In genomic region chr15:69129026-69129385, GRCh38 we compare ENCODE assay signal across 18 cellular contexts. TPM values are rescaled to one million over a fixed set of nuclear protein-coding genes. Genes with fewer than 3 reads are reported as not detected.
DNase-seq lines count a peak whose midpoint lies in the region; ATAC-seq, FAIRE-seq and TF ChIP-seq lines count a peak whose summit lies in the region.
"Had no signal": no experiment of that assay in that cellular context is flagged by ENCODE, and none has a peak within 500 bp of the region (broad histone marks: within the 10 kb centered on the region; RNA-seq: fewer than 3 reads in every experiment).

No MANE protein-coding gene starts in this region.

- H3K9ac ChIP-seq in GM23248 (peak overlapping the region; percentile 20; the same call in 1 of the 2 replicates), keratinocyte (ENCODE audit: control insufficient read depth, extremely low read depth, insufficient read depth, low read length) (no peak overlapping the region)

- no peak overlapping the region for H3K4me3 ChIP-seq in GM23248
- H3K4me3 ChIP-seq in keratinocyte (ENCODE audit: control insufficient read depth in 2 of 3, extremely low read depth in 1 of 3, insufficient read depth in 2 of 3, low read depth in 1 of 3, low read length in 3 of 3), result no peak overlapping the region
- H3K4me3 ChIP-seq: thoracic aorta had no signal

- H3K9me3 ChIP-seq in GM23248 (ENCODE audit: low read depth), result no peaks in the 10 kb centered on the region
- no peaks in the 10 kb centered on the region for H3K9me3 ChIP-seq in keratinocyte (ENCODE audit: control insufficient read depth, low read depth, low read length)
- H3K9me3 ChIP-seq: thoracic aorta had no signal

- H3K27me3 Mint-ChIP-seq in MCF 10A (ENCODE audit: insufficient read depth, unreplicated experiment), result no peaks in the 10 kb centered on the region
- no peaks in the 10 kb centered on the region for H3K27me3 Mint-ChIP-seq in activated CD4-positive, alpha-beta memory T cell treated with anti-CD3 and anti-CD28 coated beads for 36 hours
- H3K27me3 Mint-ChIP-seq: effector memory CD8-positive, alpha-beta T cell had no signal

- BruUV-seq in MCF 10A (replicated peaks; lab: Mats Ljungman, UMichigan), result no TSS peak

- H3K4me2 ChIP-seq in GM23248 (ENCODE audit: unreplicated experiment), result peak overlapping the region; percentile 37
- no peak overlapping the region for H3K4me2 ChIP-seq in keratinocyte (ENCODE audit: control insufficient read depth, extremely low read depth, insufficient read depth, low read depth, low read length)

- H3K36me3 ChIP-seq in GM23248 (ENCODE audit: low read depth) (no peaks in the 10 kb centered on the region), keratinocyte (ENCODE audit: control insufficient read depth in 2 of 2, extremely low read depth in 1 of 2, insufficient read depth in 2 of 2, low read length in 2 of 2) (no peaks in the 10 kb centered on the region)
- H3K36me3 ChIP-seq: thoracic aorta had no signal

- peaks cover 21% of the 10 kb centered on the region for H3K4me1 Mint-ChIP-seq in MCF 10A (ENCODE audit: insufficient read depth, unreplicated experiment)
- H3K4me1 Mint-ChIP-seq in activated CD4-positive, alpha-beta memory T cell treated with anti-CD3 and anti-CD28 coated beads for 36 hours (ENCODE audit: low read depth), result no peaks in the 10 kb centered on the region

- H4K20me1 ChIP-seq in GM23248 (ENCODE audit: insufficient read depth) (no peaks in the 10 kb centered on the region), keratinocyte (ENCODE audit: control insufficient read depth, extremely low read depth, insufficient read depth, low read length) (no peaks in the 10 kb centered on the region)

- peak overlapping the region; percentile 89 for H3K27ac Mint-ChIP-seq in MCF 10A (ENCODE audit: low read depth, unreplicated experiment)
- no peak overlapping the region for H3K27ac Mint-ChIP-seq in activated CD4-positive, alpha-beta memory T cell treated with anti-CD3 and anti-CD28 coated beads for 36 hours
- H3K27ac Mint-ChIP-seq: activated naive CD4-positive, alpha-beta T cell treated with anti-CD3 and anti-CD28 coated beads, Interleukin-2, amount 10 ng/mL, durations not matched to agents 7 days and 5 days had no signal

- H3K79me2 ChIP-seq in GM23248 (ENCODE audit: insufficient read depth) (no peaks in the 10 kb centered on the region), keratinocyte (ENCODE audit: control insufficient read depth, insufficient read depth, low read length) (no peaks in the 10 kb centered on the region)

- H2AFZ ChIP-seq in GM23248 (peak overlapping the region; percentile 62), keratinocyte (ENCODE audit: control insufficient read depth, low read length) (peak overlapping the region; percentile 52)

- no peaks in the 10 kb centered on the region for H3K9me3 Mint-ChIP-seq in MCF 10A (ENCODE audit: unreplicated experiment)
- no peaks in the 10 kb centered on the region for H3K9me3 Mint-ChIP-seq in activated CD4-positive, alpha-beta memory T cell treated with anti-CD3 and anti-CD28 coated beads for 36 hours
- H3K9me3 Mint-ChIP-seq: activated naive CD4-positive, alpha-beta T cell treated with anti-CD3 and anti-CD28 coated beads, Interleukin-2, amount 10 ng/mL, durations not matched to agents 7 days and 5 days; effector memory CD8-positive, alpha-beta T cell had no signal

- POLR2A ChIA-PET in MCF 10A (lab: Yijun Ruan, JAX), result interaction anchor here (0.8 to 2.6 kb wide), 6 partner anchors 11 to 43 kb away, joined by 3 to 9 read pairs (median 6); partner anchors contain the start of gene GLCE
- POLR2A ChIA-PET in activated CD4-positive, alpha-beta memory T cell treated with anti-CD3 and anti-CD28 coated beads for 36 hours (lab: Charles Lee), result no interaction called here

- intact Hi-C loops in MCF 10A (cut with micrococcal nuclease), result no loop called here
- intact Hi-C loops in activated CD4-positive, alpha-beta memory T cell treated with anti-CD3 and anti-CD28 coated beads for 36 hours (cut with micrococcal nuclease), result no loop called here

- no peak for FAIRE-seq in keratinocyte (lab: Jason Lieb, UNC)
- FAIRE-seq: frontal cortex, GM19239 had no signal

- H3K36me3 Mint-ChIP-seq in MCF 10A (ENCODE audit: insufficient read depth, unreplicated experiment), result peaks cover 7% of the 10 kb centered on the region
- H3K36me3 Mint-ChIP-seq in activated CD4-positive, alpha-beta memory T cell treated with anti-CD3 and anti-CD28 coated beads for 36 hours, result no peaks in the 10 kb centered on the region
- H3K36me3 Mint-ChIP-seq: activated naive CD4-positive, alpha-beta T cell treated with anti-CD3 and anti-CD28 coated beads, Interleukin-2, amount 10 ng/mL, durations not matched to agents 7 days and 5 days had no signal

- H3F3A ChIP-seq in GM23248 (ENCODE audit: insufficient read depth), result 0 out of 2 replicates have a peak, but pooled peaks cover 3% of the 10 kb centered on the region

- CTCF ChIA-PET in MCF 10A (lab: Yijun Ruan, JAX), result interaction anchor here (0.6 kb wide), 1 partner anchor 67 kb away, joined by 3 read pairs; no protein-coding TSS in a partner anchor
- CTCF ChIA-PET in activated CD4-positive, alpha-beta memory T cell treated with anti-CD3 and anti-CD28 coated beads for 36 hours (lab: Charles Lee), result no interaction called here

- H3K27ac ChIP-seq in GM23248 (0 out of 2 replicates have a peak overlapping the region, but pooled peaks have one; percentile 6), keratinocyte (ENCODE audit: control insufficient read depth, insufficient read depth, low read length) (no peak overlapping the region)
- H3K27ac ChIP-seq: thoracic aorta had no signal

- H3K27me3 ChIP-seq in GM23248 (replicated peaks; ENCODE audit: insufficient read depth) (no peaks in the 10 kb centered on the region; the same call in 1 of the 2 replicates), keratinocyte (ENCODE audit: control insufficient read depth, extremely low read depth, insufficient read depth, low read length) (no peaks in the 10 kb centered on the region)

- no peaks in the 10 kb centered on the region for H3K9me1 ChIP-seq in keratinocyte (ENCODE audit: control insufficient read depth, extremely low read depth, insufficient read depth, low read length)

- no peak for ATAC-seq in GM19351 (IDR thresholded peaks at IDR 0.05; ENCODE audit: unreplicated experiment)
- ATAC-seq: effector memory CD8-positive, alpha-beta T cell had no signal

- H3K4me3 Mint-ChIP-seq in MCF 10A (ENCODE audit: unreplicated experiment), result peak overlapping the region; percentile 25
- H3K4me3 Mint-ChIP-seq in activated CD4-positive, alpha-beta memory T cell treated with anti-CD3 and anti-CD28 coated beads for 36 hours, result no peak overlapping the region
- H3K4me3 Mint-ChIP-seq: activated naive CD4-positive, alpha-beta T cell treated with anti-CD3 and anti-CD28 coated beads, Interleukin-2, amount 10 ng/mL, durations not matched to agents 7 days and 5 days; effector memory CD8-positive, alpha-beta T cell had no signal

- no peak for TF ChIP-seq CTCF in MCF 10A (IDR thresholded peaks at IDR 0.05; ENCODE audit: unreplicated experiment)
- TF ChIP-seq CTCF in keratinocyte (optimal IDR thresholded peaks at IDR 0.05 in 1 of 3, IDR thresholded peaks at IDR 0.05 in 1 of 3, conservative IDR thresholded peaks at IDR 0.05 in 1 of 3; ENCODE audit: extremely low read depth in 1 of 3, insufficient read depth in 2 of 3, low read length in 3 of 3), result no peak
- no peak for TF ChIP-seq CTCF in GM20000 (IDR thresholded peaks at IDR 0.05; ENCODE audit: extremely low read depth, missing control alignments)

- dilution Hi-C loops in keratinocyte (cut with MboI; ENCODE audit: extremely low pct_ligation_motif_present, low sequenced_read_pairs), result no loop called here

- in situ Hi-C loops in GM23248 (cut with MboI), result no loop called here

- H3K4me1 ChIP-seq in GM23248 (ENCODE audit: insufficient read depth), result peaks cover 8% of the 10 kb centered on the region
- peaks cover 10% of the 10 kb centered on the region for H3K4me1 ChIP-seq in keratinocyte (ENCODE audit: control insufficient read depth, extremely low read depth, insufficient read depth, low read length)

- DNase-seq in GM23248, result no peak
- DNase-seq in MCF 10A (ENCODE audit: unreplicated experiment), result no peak
- DNase-seq in keratinocyte (ENCODE audit: low read depth, low spot score), result no peak
- peak; percentile 77 for DNase-seq in pons (ENCODE audit: low spot score)
- no peak for DNase-seq in activated CD8-positive, alpha-beta memory T cell treated with anti-CD3 and anti-CD28 coated beads, Interleukin-2, amount 50 U/mL, for 4 hours
- no peak for DNase-seq in activated CD4-positive, alpha-beta memory T cell treated with anti-CD3 and anti-CD28 coated beads for 36 hours
- DNase-seq in GM20000 (ENCODE audit: low spot score), result no peak
- DNase-seq: activated CD4-positive, CD25-positive, alpha-beta regulatory T cell treated with anti-CD3 and anti-CD28 coated beads, Interleukin-2, amount 50 U/mL, for 72 hours; activated naive CD4-positive, alpha-beta T cell treated with anti-CD3 and anti-CD28 coated beads, Interleukin-2, amount 10 ng/mL, durations not matched to agents 7 days and 5 days; effector memory CD8-positive, alpha-beta T cell; Kasumi-1; NCI-H1694 treated with DMSO at 0.1 percent for 48 hours; NCI-H524 treated with DMSO at 0.1 percent for 48 hours; T-helper 1 cell had no signal

- 0 to 4% methylated on average over 2 of the region's 2 CpGs for WGBS in GM23248 (ENCODE audit: low coverage in 1 of 2, low lambda C conversion rate in 2 of 2, missing lambda C conversion rate in 2 of 2), 2 experiments

- H3K9me2 ChIP-seq in GM23248 (ENCODE audit: insufficient read depth), result no peaks in the 10 kb centered on the region

RNA-seq across cellular contexts. Expression of gene GLCE, which starts 31.4 kb away (rescaled TPM):
- total RNA-seq in GM23248 (2014; rRNA removed; shearing (Covaris generic)), result 12.4 and 17.1 TPM in 2 replicates
- polyA plus RNA-seq in GM23248 (2016; fragmentation: Nextera tagmentation; extraction: Ambion mirVana), result 9.3 and 9.7 TPM in 2 replicates
- 7.5 and 8.3 TPM in 2 replicates for total RNA-seq in MCF 10A (2022)
- 11.7 to 16.3 TPM (median 13.0 TPM) in 3 replicates for polyA plus RNA-seq in keratinocyte
- polyA plus RNA-seq in keratinocyte (2011; ENCODE audit: low read depth), result 2.4 TPM
- polyA plus RNA-seq in keratinocyte (2011; cell fraction: cytosol; rRNA removed), result 5.1 and 8.5 TPM in 2 replicates
- polyA plus RNA-seq in keratinocyte (2011; cell fraction: nucleus; rRNA removed), result 16.5 and 19.6 TPM in 2 replicates
- 5.1 and 10.8 TPM in 2 replicates for polyA plus RNA-seq in keratinocyte (2012; ENCODE audit: low replicate concordance)
- 4.2 to 15.5 TPM (median 13.3 TPM) in 3 replicates for polyA minus RNA-seq in keratinocyte
- 10.7 TPM for polyA minus RNA-seq in keratinocyte (2011; cell fraction: cytosol; rRNA and poly(A)+ RNA removed)
- polyA minus RNA-seq in keratinocyte (2011; cell fraction: nucleus; rRNA and poly(A)+ RNA removed), result 15.3 and 25.8 TPM in 2 replicates
- total RNA-seq in activated CD4-positive, alpha-beta memory T cell treated with anti-CD3 and anti-CD28 coated beads for 36 hours, result 1 to 10 TPM; 3.9 to 4.4 TPM
